Comparison of ENCODE assay signal across 34 cellular contexts in the genomic region with DNA sequence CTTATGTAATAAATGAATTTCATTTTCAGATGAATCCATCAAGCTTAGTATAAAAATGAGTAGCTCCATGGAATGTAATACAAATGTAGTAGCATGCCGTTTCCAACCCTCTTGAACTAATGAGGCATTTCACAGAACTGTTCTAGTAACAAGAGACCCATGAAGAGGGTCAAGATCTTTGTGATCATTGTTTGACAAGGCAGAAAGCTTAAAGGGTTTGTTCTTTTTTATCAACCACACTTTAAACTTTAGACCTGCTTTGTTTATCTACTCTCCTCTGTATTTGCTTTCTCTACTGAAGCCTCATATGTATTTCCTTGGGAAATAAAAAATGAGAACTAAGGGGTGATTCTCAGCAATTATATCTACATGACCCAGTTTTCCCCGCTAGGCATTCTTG.
"Had no signal": no experiment of that assay in that cellular context is flagged by ENCODE, and none has a peak within 500 bp of the region (broad histone marks: within the 10 kb centered on the region; RNA-seq: fewer than 3 reads in every experiment).

No MANE protein-coding gene starts in this region.

- ATAC-seq: activated CD8-positive, alpha-beta memory T cell treated with anti-CD3 and anti-CD28 coated beads, Interleukin-2, amount 10 ng/mL, durations not matched to agents 7 days and 5 days; activated naive CD8-positive, alpha-beta T cell treated with anti-CD3 and anti-CD28 coated beads, Interleukin-2, amount 50 U/mL, for 24 hours; K562 had no signal

- H3K27ac ChIP-seq: Peyer's patch, SJSA1, VCaP had no signal

- H3K36me3 ChIP-seq: Peyer's patch, SJSA1 had no signal

- H3K4me3 ChIP-seq: K562, Peyer's patch, SJSA1 had no signal

- DNase-seq: activated B cell treated with CpG ODN at 0.5 μM for 24 hours; activated CD4-positive, alpha-beta memory T cell treated with anti-CD3 and anti-CD28 coated beads, Interleukin-2, amount 10 ng/mL, durations not matched to agents 7 days and 5 days; activated CD4-positive, alpha-beta T cell treated with anti-CD3 and anti-CD28 coated beads for 48 hours; activated CD4-positive, CD25-positive, alpha-beta regulatory T cell treated with anti-CD3 and anti-CD28 coated beads, Interleukin-2, amount 50 U/mL, for 72 hours; activated CD8-positive, alpha-beta memory T cell treated with anti-CD3 and anti-CD28 coated beads for 24 hours; activated CD8-positive, alpha-beta memory T cell treated with anti-CD3 and anti-CD28 coated beads, Interleukin-2, amount 10 ng/mL, durations not matched to agents 7 days and 5 days; activated CD8-positive, alpha-beta memory T cell treated with anti-CD3 and anti-CD28 coated beads, Interleukin-2, amount 50 U/mL, for 48 hours; activated effector memory CD4-positive, alpha-beta T cell treated with Interleukin-2 at 50 U/mL for 16 hours; activated naive CD4-positive, alpha-beta T cell treated with anti-CD3 and anti-CD28 coated beads, Interleukin-2, amount 10 ng/mL, durations not matched to agents 7 days and 5 days; activated naive CD8-positive, alpha-beta T cell treated with anti-CD3 and anti-CD28 coated beads, Interleukin-2, amount 50 U/mL, for 24 hours; activated T-cell treated with anti-CD3 and anti-CD28 coated beads, Interleukin-2, amount 50 U/mL, for 48 hours; anterior cingulate cortex; caudate nucleus; cerebellar nuclear complex; NCI-H1092 treated with DMSO at 0.1 percent for 48 hours; NCI-H1436; NCI-H1694; NCI-H1930; NCI-H2081 treated with DMSO at 0.1 percent for 48 hours; NCI-H2171 treated with DMSO at 0.1 percent for 48 hours; NCI-H2227 treated with DMSO at 0.1 percent for 48 hours; NCI-H526 treated with DMSO at 0.1 percent for 48 hours; NCI-H774; Peyer's patch; RPMI8226; SHP77 treated with DMSO at 0.1 percent for 48 hours; SK-N-SH; T-helper 1 cell; T-helper 2 cell; T-helper 9 cell had no signal

- H3K9me2 ChIP-seq: SK-N-SH had no signal

- H3K9ac ChIP-seq: SK-N-SH had no signal

- H3K4me2 ChIP-seq: SK-N-SH had no signal

- FAIRE-seq: bronchial epithelial cell, K562 had no signal

- H3K9me3 ChIP-seq: Peyer's patch, SJSA1, SK-N-SH had no signal

- H3K4me1 ChIP-seq: Peyer's patch, SJSA1 had no signal

- H3K27me3 ChIP-seq: Peyer's patch, SJSA1 had no signal
